In the genomic region with DNA sequence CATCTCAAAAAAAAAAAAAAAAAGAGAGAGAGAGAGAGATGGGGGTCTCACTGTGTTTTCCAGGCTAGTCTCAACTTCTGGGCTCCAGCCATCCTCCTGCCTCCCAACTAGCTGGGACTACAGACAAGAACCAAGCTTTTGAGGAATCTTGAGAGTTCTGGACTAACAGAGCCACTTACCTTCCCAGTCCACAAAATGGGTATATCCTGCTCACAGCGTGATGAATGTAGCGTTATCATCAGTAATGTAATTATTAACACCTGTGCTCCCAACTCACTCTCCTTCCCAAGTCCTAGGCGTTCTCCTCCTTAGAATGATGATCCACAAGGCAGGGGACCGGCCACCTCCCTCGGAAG, we compare ENCODE assay signal across 12 cellular contexts. TPM values are rescaled to one million over a fixed set of nuclear protein-coding genes. Genes with fewer than 3 reads are reported as not detected.
DNase-seq lines count a peak whose midpoint lies in the region; TF ChIP-seq lines count a peak whose summit lies in the region.
"Had no signal": no experiment of that assay in that cellular context is flagged by ENCODE, and none has a peak within 500 bp of the region (broad histone marks: within the 10 kb centered on the region; RNA-seq: fewer than 3 reads in every experiment).

No MANE protein-coding gene starts in this region.

- intact Hi-C loops in activated CD4-positive, alpha-beta memory T cell treated with anti-CD3 and anti-CD28 coated beads for 36 hours (cut with micrococcal nuclease), result no loop called here
- intact Hi-C loops in PC-9 (cut with micrococcal nuclease; ENCODE audit: unreplicated experiment) (no loop called here), esophagus squamous epithelium (cut with DNase I) (no loop called here)

- H3K27ac ChIP-seq in PC-9 (no peak overlapping the region), esophagus squamous epithelium (no peak overlapping the region), skin epidermis (peak overlapping the region in 1 of 21 experiments; percentile 51)

- H3K4me3 Mint-ChIP-seq in activated CD4-positive, alpha-beta memory T cell treated with anti-CD3 and anti-CD28 coated beads for 36 hours, result peak overlapping the region; percentile 35
- no peak overlapping the region for H3K4me3 Mint-ChIP-seq in activated CD4-positive, alpha-beta memory T cell treated with anti-CD3 and anti-CD28 coated beads, Interleukin-2, amount 10 ng/mL, durations not matched to agents 7 days and 5 days

- H3F3A ChIP-seq in PC-9 (ENCODE audit: insufficient read depth, low read depth), result peaks cover 43% of the 10 kb centered on the region; the same call in 1 of the 2 replicates

- POLR2A ChIA-PET in activated CD4-positive, alpha-beta memory T cell treated with anti-CD3 and anti-CD28 coated beads for 36 hours (lab: Charles Lee), result no interaction called here
- POLR2A ChIA-PET in activated CD4-positive, alpha-beta memory T cell treated with anti-CD3 and anti-CD28 coated beads, Interleukin-2, amount 10 ng/mL, durations not matched to agents 7 days and 5 days (lab: Charles Lee), result interaction anchor here (0.7 kb wide), 1 partner anchor 9 kb away, joined by 3 read pairs; no protein-coding TSS in a partner anchor
- POLR2A ChIA-PET in PC-9 (lab: Charles Lee; ENCODE audit: unreplicated experiment), result interaction anchor here (0.6 to 0.7 kb wide), 3 partner anchors 25 to 96 kb away, joined by 3 to 4 read pairs (median 4); no protein-coding TSS in a partner anchor

- H3K27ac Mint-ChIP-seq in activated CD4-positive, alpha-beta memory T cell treated with anti-CD3 and anti-CD28 coated beads for 36 hours, result no peak overlapping the region
- no peak overlapping the region for H3K27ac Mint-ChIP-seq in activated CD4-positive, alpha-beta memory T cell treated with anti-CD3 and anti-CD28 coated beads, Interleukin-2, amount 10 ng/mL, durations not matched to agents 7 days and 5 days

- TF ChIP-seq CTCF in PC-9 (conservative IDR thresholded peaks at IDR 0.05) (no peak), esophagus squamous epithelium (IDR thresholded peaks at IDR 0.05) (no peak)

- peaks cover 4% of the 10 kb centered on the region for H3K4me1 Mint-ChIP-seq in activated CD4-positive, alpha-beta memory T cell treated with anti-CD3 and anti-CD28 coated beads for 36 hours (ENCODE audit: low read depth)
- H3K4me1 Mint-ChIP-seq in activated CD4-positive, alpha-beta memory T cell treated with anti-CD3 and anti-CD28 coated beads, Interleukin-2, amount 10 ng/mL, durations not matched to agents 7 days and 5 days, result peaks cover 2% of the 10 kb centered on the region

- H3K79me2 ChIP-seq in PC-9 (ENCODE audit: low read depth), result no peaks in the 10 kb centered on the region

- H3K9me3 Mint-ChIP-seq in activated CD4-positive, alpha-beta memory T cell treated with anti-CD3 and anti-CD28 coated beads for 36 hours, result no peaks in the 10 kb centered on the region
- no peaks in the 10 kb centered on the region for H3K9me3 Mint-ChIP-seq in activated CD4-positive, alpha-beta memory T cell treated with anti-CD3 and anti-CD28 coated beads, Interleukin-2, amount 10 ng/mL, durations not matched to agents 7 days and 5 days

- no peaks in the 10 kb centered on the region for H3K27me3 ChIP-seq in PC-9 (ENCODE audit: insufficient read depth, low read depth)
- peaks cover 0 to 6% (median 0%) of the 10 kb centered on the region in 4 donors for H3K27me3 ChIP-seq in esophagus squamous epithelium
- H3K27me3 ChIP-seq: vagina had no signal

- H4K20me1 ChIP-seq in PC-9 (ENCODE audit: insufficient read depth), result no peaks in the 10 kb centered on the region

- CTCF ChIA-PET in activated CD4-positive, alpha-beta memory T cell treated with anti-CD3 and anti-CD28 coated beads for 36 hours (lab: Charles Lee), result interaction anchor here (0.7 to 1.3 kb wide), 5 partner anchors 9 to 242 kb away, joined by 3 to 5 read pairs (median 3); no protein-coding TSS in a partner anchor
- CTCF ChIA-PET in activated CD4-positive, alpha-beta memory T cell treated with anti-CD3 and anti-CD28 coated beads, Interleukin-2, amount 10 ng/mL, durations not matched to agents 7 days and 5 days (lab: Charles Lee), result interaction anchor here (0.6 to 3.6 kb wide), 6 partner anchors 9 to 164 kb away, joined by 3 to 17 read pairs (median 4); a partner anchor contains a TSS
- CTCF ChIA-PET in PC-9 (lab: Charles Lee), result interaction anchor here (0.6 to 1.0 kb wide), 8 partner anchors 14 to 423 kb away, joined by 3 to 23 read pairs (median 7); a partner anchor contains a TSS

- no peaks in the 10 kb centered on the region for H3K36me3 Mint-ChIP-seq in activated CD4-positive, alpha-beta memory T cell treated with anti-CD3 and anti-CD28 coated beads for 36 hours
- H3K36me3 Mint-ChIP-seq in activated CD4-positive, alpha-beta memory T cell treated with anti-CD3 and anti-CD28 coated beads, Interleukin-2, amount 10 ng/mL, durations not matched to agents 7 days and 5 days (ENCODE audit: low read depth), result no peaks in the 10 kb centered on the region

- TF ChIP-seq POLR2A in esophagus squamous epithelium (IDR thresholded peaks at IDR 0.05), result no peak

- WGBS in esophagus squamous epithelium, 2 donors, result 44 to 47% methylated on average over 2 of the region's 5 CpGs

- H3K9me3 ChIP-seq in PC-9 (ENCODE audit: insufficient read depth, low read depth), result no peaks in the 10 kb centered on the region
- H3K9me3 ChIP-seq in esophagus squamous epithelium, result no peaks in the 10 kb centered on the region
- H3K9me3 ChIP-seq: vagina had no signal

- DNase-seq in activated CD4-positive, alpha-beta memory T cell treated with anti-CD3 and anti-CD28 coated beads for 36 hours, result no peak
- no peak for DNase-seq in activated CD4-positive, alpha-beta memory T cell treated with anti-CD3 and anti-CD28 coated beads, Interleukin-2, amount 10 ng/mL, durations not matched to agents 7 days and 5 days
- DNase-seq in PC-9, result no peak
- DNase-seq in esophagus squamous epithelium (lab: John Stamatoyannopoulos, UW), result no peak
- no peak for DNase-seq in NOMO-1 (lab: John Stamatoyannopoulos, UW; ENCODE audit: unreplicated experiment in 2 of 2)
- no peak for DNase-seq in Kasumi-1 (lab: John Stamatoyannopoulos, UW)
- DNase-seq in hippocampal formation (lab: John Stamatoyannopoulos, UW), result no peak
- DNase-seq: NCI-H2081 treated with DMSO at 0.1 percent for 48 hours; stimulated activated CD4-positive, alpha-beta T cell treated with anti-CD3 and anti-CD28 coated beads, Interleukin-4, amount 100 ng/mL, for 4 hours had no signal

- no TSS peak for BruUV-seq in PC-9 (replicated peaks; lab: Mats Ljungman, UMichigan)

- no peaks in the 10 kb centered on the region for H3K9me2 ChIP-seq in PC-9 (ENCODE audit: insufficient read depth)

- peak overlapping the region; percentile 65 for H3K4me3 ChIP-seq in PC-9
- H3K4me3 ChIP-seq in esophagus squamous epithelium, result peak overlapping the region in 3 of 4 donors; percentile 46 to 69 (median 54)
- H3K4me3 ChIP-seq in skin epidermis, result peak overlapping the region; percentile 27 to 39 (median 33)

- H3K4me1 ChIP-seq in PC-9 (replicated peaks; ENCODE audit: insufficient read depth) (peaks cover 9% of the 10 kb centered on the region; the same call in 1 of the 2 replicates), esophagus squamous epithelium (peaks cover 5 to 21% (median 5%) of the 10 kb centered on the region in 3 donors)

- peaks cover 15% of the 10 kb centered on the region for H3K27me3 Mint-ChIP-seq in activated CD4-positive, alpha-beta memory T cell treated with anti-CD3 and anti-CD28 coated beads for 36 hours
- H3K27me3 Mint-ChIP-seq in activated CD4-positive, alpha-beta memory T cell treated with anti-CD3 and anti-CD28 coated beads, Interleukin-2, amount 10 ng/mL, durations not matched to agents 7 days and 5 days, result peaks cover 12% of the 10 kb centered on the region

- H3K36me3 ChIP-seq in PC-9 (ENCODE audit: low read depth) (no peaks in the 10 kb centered on the region), esophagus squamous epithelium (no peaks in the 10 kb centered on the region)
- H3K36me3 ChIP-seq: vagina had no signal

- H3K4me2 ChIP-seq in PC-9, result peak overlapping the region; percentile 81

- peak overlapping the region; percentile 89; the same call in 1 of the 2 replicates for H2AFZ ChIP-seq in PC-9

RNA-seq across cellular contexts. Expression of a gene that starts 4.6 kb away (rescaled TPM):
- 1 to 10 TPM; 1.1 to 2.7 TPM for total RNA-seq in activated CD4-positive, alpha-beta memory T cell treated with anti-CD3 and anti-CD28 coated beads for 36 hours
- under 1 TPM; 0.65 to 0.95 TPM for total RNA-seq in activated CD4-positive, alpha-beta memory T cell treated with anti-CD3 and anti-CD28 coated beads, Interleukin-2, amount 10 ng/mL, durations not matched to agents 7 days and 5 days
- 1.7 and 2.1 TPM in 2 replicates for total RNA-seq in PC-9 (2021)
- total RNA-seq in esophagus squamous epithelium, result not detected
- total RNA-seq: myocyte, vagina had no signal

RNA-seq across cellular contexts. Expression of a gene that starts 33.6 kb away (rescaled TPM):
- total RNA-seq in activated CD4-positive, alpha-beta memory T cell treated with anti-CD3 and anti-CD28 coated beads for 36 hours, result 1 to 10 TPM; 7.7 to 9.0 TPM
- total RNA-seq in activated CD4-positive, alpha-beta memory T cell treated with anti-CD3 and anti-CD28 coated beads, Interleukin-2, amount 10 ng/mL, durations not matched to agents 7 days and 5 days, result 1 to 10 TPM; 3.8 to 4.4 TPM
- total RNA-seq in PC-9 (2021) (13.7 and 13.9 TPM in 2 replicates), esophagus squamous epithelium (1 to 10 TPM; 1.8 to 6.3 (median 4.0) TPM)

RNA-seq across cellular contexts. Expression of a gene that starts 33.7 kb away (rescaled TPM):
- 10 to 100 TPM; 25.8 to 31.0 TPM for total RNA-seq in activated CD4-positive, alpha-beta memory T cell treated with anti-CD3 and anti-CD28 coated beads for 36 hours
- 10 to 100 TPM; 30.6 to 32.7 TPM for total RNA-seq in activated CD4-positive, alpha-beta memory T cell treated with anti-CD3 and anti-CD28 coated beads, Interleukin-2, amount 10 ng/mL, durations not matched to agents 7 days and 5 days
- total RNA-seq in PC-9 (2021) (55.1 and 55.8 TPM in 2 replicates), esophagus squamous epithelium (10 to 100 TPM; 28.0 to 56.9 (median 36.0) TPM)
